Comparison of ENCODE assay signal across 8 cellular contexts in the genomic region with DNA sequence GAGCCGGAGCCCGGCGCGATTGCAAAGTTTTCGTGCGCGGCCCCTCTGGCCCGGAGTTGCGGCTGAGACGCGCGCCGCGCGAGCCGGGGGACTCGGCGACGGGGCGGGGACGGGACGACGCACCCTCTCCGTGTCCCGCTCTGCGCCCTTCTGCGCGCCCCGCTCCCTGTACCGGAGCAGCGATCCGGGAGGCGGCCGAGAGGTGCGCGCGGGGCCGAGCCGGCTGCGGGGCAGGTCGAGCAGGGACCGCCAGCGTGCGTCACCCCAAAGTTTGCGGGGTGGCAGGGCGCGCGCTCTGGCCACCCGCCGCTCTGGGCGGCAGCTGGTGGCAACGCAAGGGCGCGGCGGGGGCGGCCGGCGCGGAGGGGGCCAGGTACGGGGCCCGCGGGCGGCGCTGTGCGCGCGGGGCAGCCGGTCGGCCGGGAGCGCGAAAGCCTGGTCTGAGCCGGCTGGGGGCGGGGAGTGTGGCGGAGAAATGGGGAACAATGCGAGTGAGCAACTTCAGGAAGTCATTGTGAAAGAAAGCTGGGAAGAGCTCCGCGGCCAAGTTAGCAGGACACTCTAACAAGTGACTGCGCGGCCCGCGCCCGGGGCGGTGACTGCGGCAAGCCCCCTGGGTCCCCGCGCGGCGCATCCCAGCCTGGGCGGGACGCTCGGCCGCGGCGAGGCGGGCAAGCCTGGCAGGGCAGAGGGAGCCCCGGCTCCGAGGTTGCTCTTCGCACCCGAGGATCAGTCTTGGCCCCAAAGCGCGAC. TPM values are rescaled to one million over a fixed set of nuclear protein-coding genes. Genes with fewer than 3 reads are reported as not detected.
DNase-seq lines count a peak whose midpoint lies in the region; ATAC-seq, FAIRE-seq and TF ChIP-seq lines count a peak whose summit lies in the region.

A gene (plus strand): TSS at position 559 of the 753 bp plus-strand sequence. CDS start 14,346 bp downstream, outside the sequence.

- ATAC-seq in GM21390 (IDR thresholded peaks at IDR 0.05; ENCODE audit: unreplicated experiment), result peak; percentile 36
- ATAC-seq in naive thymus-derived CD4-positive, alpha-beta T cell, result peak; percentile 54

- peaks cover 10% of the 10 kb centered on the region for H3K36me3 Mint-ChIP-seq in Calu3 (ENCODE audit: insufficient read depth, unreplicated experiment)
- H3K36me3 Mint-ChIP-seq in endothelial cell (ENCODE audit: low read depth, unreplicated experiment), result no peaks in the 10 kb centered on the region
- H3K36me3 Mint-ChIP-seq in naive thymus-derived CD4-positive, alpha-beta T cell, result peaks cover 10 to 46% (median 38%) of the 10 kb centered on the region in 5 donors

- H3K27me3 Mint-ChIP-seq in Calu3 (ENCODE audit: unreplicated experiment) (peaks cover 92% of the 10 kb centered on the region), endothelial cell (ENCODE audit: unreplicated experiment) (peaks cover 11% of the 10 kb centered on the region)
- H3K27me3 Mint-ChIP-seq in naive thymus-derived CD4-positive, alpha-beta T cell, result peaks cover 0 to 2% (median 0%) of the 10 kb centered on the region in 5 donors

- peaks cover 13 to 33% of the 10 kb centered on the region in 2 donors for H3K4me1 ChIP-seq in naive thymus-derived CD4-positive, alpha-beta T cell (ENCODE audit: control insufficient read depth in 2 of 2, insufficient read depth in 2 of 2, low read length in 2 of 2)
- H3K4me1 ChIP-seq in tibial artery, result peaks cover 0 to 16% (median 5%) of the 10 kb centered on the region in 4 donors

- intact Hi-C loops in Calu3 (cut with micrococcal nuclease; ENCODE audit: unreplicated experiment), result no loop called here
- intact Hi-C loops in naive thymus-derived CD4-positive, alpha-beta T cell (cut with micrococcal nuclease), result loop anchor here in 1 of 2 donors (2.0 kb wide), 1 partner anchor 14 kb away; no protein-coding TSS in a partner anchor
- intact Hi-C loops in tibial artery (cut with DNase I; ENCODE audit: low total_unique reads), result no loop called here

- BruUV-seq in Calu3 (replicated peaks; lab: Mats Ljungman, UMichigan), result no TSS peak

- FAIRE-seq in D721Med (lab: Jason Lieb, UNC), result no peak

- CTCF ChIA-PET in Calu3 (lab: Charles Lee), result no interaction called here
- CTCF ChIA-PET in naive thymus-derived CD4-positive, alpha-beta T cell (lab: Charles Lee), result interaction anchor here (1.0 to 13.1 kb wide), 9 partner anchors 10 to 98 kb away, joined by 3 to 210 read pairs (median 5); no protein-coding TSS in a partner anchor

- H3K27ac Mint-ChIP-seq in Calu3 (ENCODE audit: unreplicated experiment) (no peak within 1 kb of the TSS), endothelial cell (ENCODE audit: unreplicated experiment) (no peak within 1 kb of the TSS)
- H3K27ac Mint-ChIP-seq in naive thymus-derived CD4-positive, alpha-beta T cell, result peak within 1 kb of the TSS; percentile 91 to 100 (median 98)

- TF ChIP-seq CTCF in Calu3 (IDR thresholded peaks at IDR 0.05; ENCODE audit: unreplicated experiment) (no peak), endothelial cell (IDR thresholded peaks at IDR 0.05; ENCODE audit: unreplicated experiment) (no peak), tibial artery (IDR thresholded peaks at IDR 0.05) (no peak), D721Med (IDR thresholded peaks at IDR 0.05; ENCODE audit: insufficient read depth, missing control alignments) (no peak)

- peaks cover 8% of the 10 kb centered on the region for H3K4me1 Mint-ChIP-seq in Calu3 (ENCODE audit: low read depth, unreplicated experiment)
- peaks cover 14% of the 10 kb centered on the region for H3K4me1 Mint-ChIP-seq in endothelial cell (ENCODE audit: unreplicated experiment)
- H3K4me1 Mint-ChIP-seq in naive thymus-derived CD4-positive, alpha-beta T cell, result peaks cover 37 to 57% (median 53%) of the 10 kb centered on the region in 7 donors

- H3K4me3 Mint-ChIP-seq in Calu3 (ENCODE audit: low read depth, unreplicated experiment) (peak within 1 kb of the TSS; percentile 38), endothelial cell (ENCODE audit: unreplicated experiment) (peak within 1 kb of the TSS; percentile 84)
- peak within 1 kb of the TSS; percentile 93 to 100 (median 99) for H3K4me3 Mint-ChIP-seq in naive thymus-derived CD4-positive, alpha-beta T cell

- H3K36me3 ChIP-seq in naive thymus-derived CD4-positive, alpha-beta T cell (ENCODE audit: control insufficient read depth in 2 of 3, insufficient read depth in 3 of 3, low read length in 3 of 3), result peaks cover 0 to 14% (median 0%) of the 10 kb centered on the region in 3 experiments
- no peaks in the 10 kb centered on the region for H3K36me3 ChIP-seq in tibial artery

- H3K9me3 Mint-ChIP-seq in Calu3 (ENCODE audit: low read depth, unreplicated experiment), result no peaks in the 10 kb centered on the region
- no peaks in the 10 kb centered on the region for H3K9me3 Mint-ChIP-seq in endothelial cell (ENCODE audit: unreplicated experiment)
- peaks cover 0 to 4% (median 0%) of the 10 kb centered on the region in 11 donors for H3K9me3 Mint-ChIP-seq in naive thymus-derived CD4-positive, alpha-beta T cell

- peak within 1 kb of the TSS; percentile 84 for H3K4me3 ChIP-seq in naive thymus-derived CD4-positive, alpha-beta T cell (ENCODE audit: low read length)
- H3K4me3 ChIP-seq in tibial artery, result peak within 1 kb of the TSS; percentile 40 to 44

- H3K27ac ChIP-seq in naive thymus-derived CD4-positive, alpha-beta T cell (ENCODE audit: low read depth, low read length), result peak within 1 kb of the TSS; percentile 90
- no peak within 1 kb of the TSS for H3K27ac ChIP-seq in tibial artery

- DNase-seq in Calu3, result peak; percentile 47
- peak; percentile 52 for DNase-seq in KG1 (lab: John Stamatoyannopoulos, UW)
- DNase-seq in activated CD4-positive, alpha-beta T cell treated with anti-CD3 and anti-CD28 coated beads, Interleukin-2, amount 50 U/mL, for 1 hour, result peak; percentile 55
- DNase-seq in endothelial cell (ENCODE audit: low spot score), result peak; percentile 53
- peak; percentile 38 to 75 (median 58) for DNase-seq in naive thymus-derived CD4-positive, alpha-beta T cell
- peak; percentile 69 to 75 for DNase-seq in tibial artery
- no peak for DNase-seq in D721Med (ENCODE audit: insufficient read length, low spot score)

- no peaks in the 10 kb centered on the region for H3K27me3 ChIP-seq in naive thymus-derived CD4-positive, alpha-beta T cell (ENCODE audit: control insufficient read depth in 2 of 2, insufficient read depth in 2 of 2, low read length in 2 of 2)
- H3K27me3 ChIP-seq in tibial artery, result peaks cover 0 to 34% of the 10 kb centered on the region in 2 donors

- no peaks in the 10 kb centered on the region for H3K9me3 ChIP-seq in naive thymus-derived CD4-positive, alpha-beta T cell (ENCODE audit: control insufficient read depth in 2 of 3, low read length in 3 of 3)
- H3K9me3 ChIP-seq in tibial artery, result no peaks in the 10 kb centered on the region

- POLR2A ChIA-PET in naive thymus-derived CD4-positive, alpha-beta T cell (lab: Charles Lee), result interaction anchor here (0.8 to 44.3 kb wide), 16 partner anchors 10 to 114 kb away, joined by 3 to 2368 read pairs (median 5); no protein-coding TSS in a partner anchor

RNA-seq across cellular contexts. Expression of the gene that starts here (rescaled TPM):
- 0.24 and 0.28 TPM in 2 replicates for total RNA-seq in Calu3 (2022)
- total RNA-seq in endothelial cell (ENCODE audit: unreplicated experiment), result 3.1 TPM
- total RNA-seq in naive thymus-derived CD4-positive, alpha-beta T cell, result 100 to 1,000 TPM; 388 to 548 (median 463) TPM
- polyA plus RNA-seq in naive thymus-derived CD4-positive, alpha-beta T cell, result 100 to 1,000 TPM; 258 to 318 TPM

Comparison
In these comparisons a context has a peak if more than half of its experiments do, and no peak if none do; other contexts are left out.
1. RNA of the gene that starts here (total RNA-seq): 388 to 548 TPM in naive thymus-derived CD4-positive, alpha-beta T cell; 3.1 TPM in endothelial cell (single experiment) and 0.24 to 0.28 TPM in Calu3; every median in the first group is over 10 times any median in the second.
2. Peak in DNase-seq in Calu3; RNA of the gene not detected or under 1 TPM.
3. H3K27ac Mint-ChIP-seq: peak in naive thymus-derived CD4-positive, alpha-beta T cell (9 of 9); none in Calu3 (single experiment) and endothelial cell (single experiment).
4. H3K4me3 Mint-ChIP-seq: peak in every context shown above with its lines; median percentile 99 in naive thymus-derived CD4-positive, alpha-beta T cell; 84 in endothelial cell; 38 in Calu3.